In the genomic region with DNA sequence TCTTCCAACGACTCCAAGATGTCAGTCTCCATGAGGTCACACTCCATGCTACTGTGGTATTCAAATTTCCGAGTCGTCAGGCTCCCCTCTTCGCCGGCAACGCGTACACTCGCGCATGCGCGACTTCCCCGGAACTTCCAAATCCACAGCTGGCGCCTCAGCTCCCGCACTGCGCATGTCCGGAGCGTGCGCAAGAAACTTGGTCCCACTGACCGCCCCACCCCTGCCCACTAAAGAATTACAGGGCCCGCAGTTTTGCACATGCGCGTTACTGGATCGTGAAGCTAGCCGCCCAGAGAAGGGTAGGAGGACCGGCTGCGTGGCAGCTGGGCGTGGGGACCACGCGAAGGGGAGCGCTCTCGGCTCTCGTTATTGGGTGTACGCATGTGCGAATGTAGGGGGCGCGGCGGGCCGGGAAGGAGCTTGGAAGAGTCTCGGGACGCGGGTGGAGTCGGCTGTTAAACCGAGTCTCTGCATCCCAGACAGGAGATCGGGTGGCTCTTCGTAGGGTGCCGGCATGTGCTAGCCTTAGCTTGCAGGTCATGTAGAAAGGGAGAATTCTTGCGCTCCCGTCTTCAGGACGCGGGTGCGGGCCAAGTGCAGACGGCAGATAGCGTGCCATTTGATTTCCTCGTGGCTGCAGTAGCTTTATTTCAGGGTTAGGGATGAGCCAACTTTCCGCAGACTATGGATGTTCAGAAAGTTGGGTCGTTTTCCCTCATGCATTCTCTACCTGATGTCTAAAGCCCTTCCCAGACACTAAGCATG, we compare ENCODE assay signal across 8 cellular contexts. TPM values are rescaled to one million over a fixed set of nuclear protein-coding genes. Genes with fewer than 3 reads are reported as not detected.
DNase-seq lines count a peak whose midpoint lies in the region; ATAC-seq, FAIRE-seq and TF ChIP-seq lines count a peak whose summit lies in the region.

Gene FAM98A, minus strand, starts transcription at position 125 of the 768 bp plus-strand sequence. Its CDS starts 78 bp downstream, at position 47.

- H3K18ac ChIP-seq in trophoblast cell (ENCODE audit: low read length): peak within 1 kb of the TSS; percentile 87

- DNase-seq in GM12891 (ENCODE audit: insufficient read length, low spot score): peak; percentile 74
- DNase-seq in NCI-H1436 treated with DMSO at 0.1 percent for 48 hours (lab: John Stamatoyannopoulos, UW): peak; percentile 87
- DNase-seq in T-cell: peak; percentile 93 to 99 (median 96)
- peak; percentile 99 for DNase-seq in cardiac septum (ENCODE audit: low spot score)
- DNase-seq in trophoblast cell: peak; percentile 99 to 100
- peak; percentile 99 for DNase-seq in transverse colon

- peak within 1 kb of the TSS; percentile 95 for H3K4me3 ChIP-seq in trophoblast cell (ENCODE audit: low read depth, low read length)
- H3K4me3 ChIP-seq in transverse colon: peak within 1 kb of the TSS; percentile 49 to 99 (median 93)

- peaks cover 7% of the 10 kb centered on the region for H3K79me1 ChIP-seq in trophoblast cell (ENCODE audit: low read length)

- H3K27ac Mint-ChIP-seq in T-cell: peak within 1 kb of the TSS; percentile 91 to 99

- in situ Hi-C loops in transverse colon (cut with MboI; ENCODE audit: low pct_ligation_motif_present in 1 of 4, low pct_unique_long_range_greater_than_20kb in 1 of 4, low sequenced_read_pairs in 3 of 4): loop anchor here in 1 of 4 donors (25.0 kb wide), 1 partner anchor 562 kb away; no protein-coding TSS in a partner anchor

- H2BK12ac ChIP-seq in trophoblast cell (ENCODE audit: low read length): no peak within 1 kb of the TSS

- TF ChIP-seq CTCF in transverse colon (IDR thresholded peaks at IDR 0.05): peak in 1 of 5 experiments; percentile 22

- H3K23ac ChIP-seq in trophoblast cell (ENCODE audit: low read length): no peak within 1 kb of the TSS

- H3K4me2 ChIP-seq in trophoblast cell (ENCODE audit: low read length): peak within 1 kb of the TSS; percentile 75

- no peaks in the 10 kb centered on the region for H3K27me3 Mint-ChIP-seq in T-cell

- H4K8ac ChIP-seq in trophoblast cell (ENCODE audit: low read depth, low read length): peak within 1 kb of the TSS; percentile 85

- peak within 1 kb of the TSS; percentile 62 for H3K14ac ChIP-seq in trophoblast cell (ENCODE audit: low read length)

- CTCF ChIA-PET in T-cell (lab: Charles Lee): interaction anchor here (0.8 to 2.9 kb wide), 6 partner anchors 9 to 123 kb away, joined by 3 to 31 read pairs (median 4); partner anchors contain the start of gene RASGRP3 (in 1 of the 2)

- H2BK120ac ChIP-seq in trophoblast cell (ENCODE audit: insufficient read depth, low read length, poor library complexity): peak within 1 kb of the TSS; percentile 57

- no peak for TF ChIP-seq EP300 in transverse colon (IDR thresholded peaks at IDR 0.05; ENCODE audit: low read depth)

- no peaks in the 10 kb centered on the region for H3K4me1 ChIP-seq in trophoblast cell (ENCODE audit: control insufficient read depth in 1 of 2, insufficient read depth in 2 of 2, low read length in 2 of 2)
- peaks cover 0 to 36% (median 13%) of the 10 kb centered on the region in 4 donors for H3K4me1 ChIP-seq in transverse colon

- peaks cover 34 to 45% (median 40%) of the 10 kb centered on the region in 3 donors for H3K4me1 Mint-ChIP-seq in T-cell

- H2AK5ac ChIP-seq in trophoblast cell (ENCODE audit: low read length): peak within 1 kb of the TSS; percentile 35

- peak; percentile 95 for ATAC-seq in HG02840 (IDR thresholded peaks at IDR 0.05; ENCODE audit: low FRiP score, unreplicated experiment)
- peak; percentile 92 to 97 (median 96) for ATAC-seq in T-cell (replicated peaks in 1 of 4)

- H3K36me3 ChIP-seq in trophoblast cell (ENCODE audit: control insufficient read depth in 1 of 2, insufficient read depth in 2 of 2, low read length in 2 of 2) (peaks cover 0 to 2% of the 10 kb centered on the region in 2 experiments), transverse colon (peaks cover 0 to 4% (median 2%) of the 10 kb centered on the region in 4 donors)

- H3K9ac ChIP-seq in trophoblast cell (ENCODE audit: low read length): peak within 1 kb of the TSS; percentile 74

- POLR2A ChIA-PET in T-cell (lab: Charles Lee): interaction anchor here (0.5 to 1.5 kb wide), 5 partner anchors 16 to 856 kb away, joined by 3 to 7 read pairs (median 4); no protein-coding TSS in a partner anchor

- H3K9me3 ChIP-seq in trophoblast cell (ENCODE audit: insufficient read depth, low read depth, low read length): no peaks in the 10 kb centered on the region
- H3K9me3 ChIP-seq in transverse colon: no peaks in the 10 kb centered on the region

- WGBS in adipose tissue, 3 donors: 0 to 1% (median 0%) methylated on average over 56 of the region's 56 CpGs
- no CpG with 5 or more reads among the region's 56 CpGs for WGBS in trophoblast cell (ENCODE audit: extremely low coverage, insufficient coverage, insufficient read length)
- 1% methylated on average over 56 of the region's 56 CpGs; no CpG with 5 or more reads in 1 of the 2 donors for WGBS in transverse colon (ENCODE audit: low coverage in 1 of 2), 2 donors

- H3K27ac ChIP-seq in adipose tissue (ENCODE audit: low read depth, low read length): no peak within 1 kb of the TSS
- H3K27ac ChIP-seq in trophoblast cell (ENCODE audit: low read depth, low read length): peak within 1 kb of the TSS; percentile 24
- H3K27ac ChIP-seq in transverse colon: peak within 1 kb of the TSS; percentile 86 to 91 (median 88)

- H3K27me3 ChIP-seq in trophoblast cell (ENCODE audit: insufficient read depth, low read length): no peaks in the 10 kb centered on the region
- no peaks in the 10 kb centered on the region for H3K27me3 ChIP-seq in transverse colon

- H4K91ac ChIP-seq in trophoblast cell (ENCODE audit: low read depth, low read length): peak within 1 kb of the TSS; percentile 62

- peak within 1 kb of the TSS; percentile 90 to 100 (median 92) for H3K4me3 Mint-ChIP-seq in T-cell

- H3K9me3 Mint-ChIP-seq in T-cell: no peaks in the 10 kb centered on the region

- H3K79me2 ChIP-seq in trophoblast cell (ENCODE audit: control insufficient read depth, insufficient read depth, low read length, poor library complexity): peaks cover 7% of the 10 kb centered on the region

- peaks cover 10% of the 10 kb centered on the region for H3K36me3 Mint-ChIP-seq in T-cell

- FAIRE-seq in GM12891 (lab: Jason Lieb, UNC): peak; percentile 95

- H4K12ac ChIP-seq in trophoblast cell (ENCODE audit: low read depth, low read length): peak within 1 kb of the TSS; percentile 68

- H3K4ac ChIP-seq in trophoblast cell (ENCODE audit: low read depth, low read length): peak within 1 kb of the TSS; percentile 71

- peak within 1 kb of the TSS; percentile 89 for H2AFZ ChIP-seq in trophoblast cell (ENCODE audit: insufficient read depth, low read length, poor library complexity)

- intact Hi-C loops in cardiac septum (cut with DNase I): loop anchor here (5.0 kb wide), 1 partner anchor 122 kb away; the partner anchor contains the start of gene RASGRP3
- intact Hi-C loops in transverse colon (cut with DNase I; ENCODE audit: low total_unique reads): no loop called here

- TF ChIP-seq POLR2A in GM12891 (IDR thresholded peaks at IDR 0.05; ENCODE audit: low read depth, low read length) (peak; percentile 79), transverse colon (IDR thresholded peaks at IDR 0.05) (peak; percentile 49)

- peak within 1 kb of the TSS; percentile 24 for H2BK5ac ChIP-seq in trophoblast cell (ENCODE audit: low read depth, low read length, poor library complexity)

TF ChIP-seq in GM12891, 5 proteins besides CTCF, POLR2A, EP300 and RAD21:
- TF ChIP-seq PAX5 (IDR thresholded peaks at IDR 0.05; ENCODE audit: insufficient read depth, low read length, severe bottlenecking) (no peak), POU2F2 (IDR thresholded peaks at IDR 0.05; ENCODE audit: low read depth, low read length) (peak; percentile 95)

RNA-seq across cellular contexts. Expression of gene FAM98A, which starts in this region (rescaled TPM):
- 60.8 TPM for polyA plus RNA-seq in GM12891 (2012; ENCODE audit: low read depth, missing spikeins)
- total RNA-seq in T-cell (10 to 100 TPM; 16.1 to 36.2 (median 34.5) TPM), cardiac septum (86.8 TPM), transverse colon (10 to 100 TPM; 13.1 to 30.3 (median 25.5) TPM)
- 10 to 100 TPM in 2 of 3 donors, 1 to 10 TPM in 1; 9.1 to 50.2 (median 15.0) TPM for polyA plus RNA-seq in adipose tissue
- polyA plus RNA-seq in trophoblast cell (2013): 62.9 and 63.2 TPM in 2 replicates
